17 cellular contexts compared by ENCODE assay signal in the genomic region with DNA sequence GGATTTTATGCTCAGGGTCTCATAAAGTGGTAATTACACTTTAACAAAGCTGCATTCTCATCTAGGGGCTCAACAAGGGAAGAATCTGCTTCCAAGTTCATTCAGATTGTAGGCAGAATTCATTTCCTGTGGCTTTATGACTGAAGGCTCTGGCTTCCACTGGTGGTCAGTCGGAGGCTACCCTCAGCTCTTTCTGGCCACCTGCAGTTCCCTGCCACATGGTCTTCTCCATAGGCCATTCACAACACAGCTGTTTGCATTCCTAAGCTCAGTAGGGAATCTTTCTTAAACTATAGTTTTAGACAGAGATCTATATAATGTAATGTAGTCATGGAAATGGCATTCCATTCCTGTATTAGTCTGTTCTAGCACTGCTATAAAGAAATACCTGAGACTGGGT.
"Had no signal": no experiment of that assay in that cellular context is flagged by ENCODE, and none has a peak within 500 bp of the region (broad histone marks: within the 10 kb centered on the region; RNA-seq: fewer than 3 reads in every experiment).

No MANE protein-coding gene starts in this region.

- H3K27ac Mint-ChIP-seq: effector memory CD8-positive, alpha-beta T cell; naive thymus-derived CD8-positive, alpha-beta T cell had no signal

- H3K4me3 Mint-ChIP-seq: effector memory CD8-positive, alpha-beta T cell; naive thymus-derived CD8-positive, alpha-beta T cell had no signal

- H3K27me3 Mint-ChIP-seq: effector memory CD8-positive, alpha-beta T cell; naive thymus-derived CD8-positive, alpha-beta T cell had no signal

- H3K27ac ChIP-seq: esophagus squamous epithelium, gastroesophageal sphincter, stomach, thoracic aorta, transverse colon had no signal

- DNase-seq: central memory CD4-positive, alpha-beta T cell; effector memory CD8-positive, alpha-beta T cell; esophagus squamous epithelium; glutamatergic neuron; kidney glomerular epithelial cell; mammary epithelial cell; mucosa of descending colon; naive thymus-derived CD8-positive, alpha-beta T cell; stimulated activated CD4-positive, alpha-beta T cell treated with anti-CD3 and anti-CD28 coated beads, Interleukin-2, amount 100 ng/mL, for 24 hours; stimulated activated CD4-positive, alpha-beta T cell treated with anti-CD3 and anti-CD28 coated beads, Interleukin-4, amount 100 ng/mL, for 4 hours; stimulated activated naive CD4-positive, alpha-beta T cell; stomach; substantia nigra; transverse colon had no signal

- H3K9me3 ChIP-seq: esophagus squamous epithelium, thoracic aorta had no signal

- H3K36me3 ChIP-seq: esophagus squamous epithelium, gastroesophageal sphincter, stomach, thoracic aorta, transverse colon had no signal

- H3K4me3 ChIP-seq: esophagus squamous epithelium, gastroesophageal sphincter, mucosa of descending colon, stomach, thoracic aorta, transverse colon had no signal

- ATAC-seq: effector memory CD8-positive, alpha-beta T cell; gastroesophageal sphincter; mucosa of descending colon; naive thymus-derived CD8-positive, alpha-beta T cell; sciatic nerve had no signal

- H3K27me3 ChIP-seq: esophagus squamous epithelium, gastroesophageal sphincter, stomach, transverse colon had no signal

- H3K4me1 ChIP-seq: esophagus squamous epithelium, gastroesophageal sphincter, stomach, transverse colon had no signal

- H3K4me1 Mint-ChIP-seq: naive thymus-derived CD8-positive, alpha-beta T cell had no signal
